7 cellular contexts compared by ENCODE assay signal in the genomic region with DNA sequence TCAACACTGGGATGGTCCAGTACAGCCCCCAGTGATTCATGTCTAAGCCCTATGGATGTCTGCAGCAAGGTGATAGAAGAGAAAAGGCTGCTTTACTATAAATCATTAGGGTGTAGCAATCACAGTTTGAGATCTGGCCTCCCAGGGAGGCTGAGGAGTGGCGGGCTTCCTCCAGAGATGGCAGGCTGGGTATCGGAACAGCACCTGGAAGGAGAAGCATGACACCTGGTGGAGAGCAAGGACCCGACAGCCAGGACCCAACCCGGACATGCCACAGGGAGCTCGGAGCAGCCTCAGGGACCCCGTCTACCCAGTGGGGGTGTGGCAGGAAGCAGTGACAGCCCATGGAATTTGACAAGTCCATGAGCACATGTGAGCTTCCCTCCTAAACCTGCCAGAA.
DNase-seq lines count a peak whose midpoint lies in the region; ATAC-seq and TF ChIP-seq lines count a peak whose summit lies in the region.

No MANE protein-coding gene starts in this region.

- no peak overlapping the region for H3K4me3 Mint-ChIP-seq in dendritic cell treated with granulocyte-macrophage colony-stimulating factor and Interleukin-4, amounts not matched to agents 40 ng/mL and 50 ng/mL, for 4 days
- H3K4me3 Mint-ChIP-seq in osteocyte (ENCODE audit: unreplicated experiment) (no peak overlapping the region), T-cell (no peak overlapping the region)

- ATAC-seq in GM18511 (IDR thresholded peaks at IDR 0.05; ENCODE audit: unreplicated experiment) (peak; percentile 26), HG03159 (IDR thresholded peaks at IDR 0.05; ENCODE audit: unreplicated experiment) (no peak), HG03469 (IDR thresholded peaks at IDR 0.05; ENCODE audit: unreplicated experiment) (no peak), T-cell (replicated peaks in 1 of 4) (no peak)

- H3K36me3 Mint-ChIP-seq in dendritic cell treated with granulocyte-macrophage colony-stimulating factor and Interleukin-4, amounts not matched to agents 40 ng/mL and 50 ng/mL, for 4 days (ENCODE audit: low read depth): no peaks in the 10 kb centered on the region
- H3K36me3 Mint-ChIP-seq in osteocyte (ENCODE audit: unreplicated experiment) (no peaks in the 10 kb centered on the region), T-cell (no peaks in the 10 kb centered on the region)

- peaks cover 38% of the 10 kb centered on the region for H3K27me3 Mint-ChIP-seq in dendritic cell treated with granulocyte-macrophage colony-stimulating factor and Interleukin-4, amounts not matched to agents 40 ng/mL and 50 ng/mL, for 4 days
- peaks cover 59% of the 10 kb centered on the region for H3K27me3 Mint-ChIP-seq in osteocyte (ENCODE audit: unreplicated experiment)
- peaks cover 12 to 13% of the 10 kb centered on the region in 2 donors for H3K27me3 Mint-ChIP-seq in T-cell

- intact Hi-C loops in dendritic cell treated with granulocyte-macrophage colony-stimulating factor and Interleukin-4, amounts not matched to agents 40 ng/mL and 50 ng/mL, for 4 days (cut with micrococcal nuclease): no loop called here

- H3K4me1 Mint-ChIP-seq in dendritic cell treated with granulocyte-macrophage colony-stimulating factor and Interleukin-4, amounts not matched to agents 40 ng/mL and 50 ng/mL, for 4 days (ENCODE audit: low read depth): peaks cover 65% of the 10 kb centered on the region
- H3K4me1 Mint-ChIP-seq in osteocyte (ENCODE audit: unreplicated experiment) (no peaks in the 10 kb centered on the region), T-cell (no peaks in the 10 kb centered on the region)

- peak overlapping the region; percentile 30 for H3K27ac Mint-ChIP-seq in dendritic cell treated with granulocyte-macrophage colony-stimulating factor and Interleukin-4, amounts not matched to agents 40 ng/mL and 50 ng/mL, for 4 days
- H3K27ac Mint-ChIP-seq in osteocyte (ENCODE audit: unreplicated experiment) (no peak overlapping the region), T-cell (no peak overlapping the region)

- DNase-seq in NCI-H146 (lab: John Stamatoyannopoulos, UW): peak; percentile 74
- no peak for DNase-seq in osteocyte (ENCODE audit: extremely low spot score, unreplicated experiment)
- DNase-seq in T-cell: no peak

- no peaks in the 10 kb centered on the region for H3K9me3 Mint-ChIP-seq in dendritic cell treated with granulocyte-macrophage colony-stimulating factor and Interleukin-4, amounts not matched to agents 40 ng/mL and 50 ng/mL, for 4 days
- H3K9me3 Mint-ChIP-seq in osteocyte (ENCODE audit: unreplicated experiment) (no peaks in the 10 kb centered on the region), T-cell (peaks cover 0 to 2% (median 0%) of the 10 kb centered on the region in 3 donors)

- POLR2A ChIA-PET in T-cell (lab: Charles Lee): no interaction called here

- CTCF ChIA-PET in T-cell (lab: Charles Lee): no interaction called here

- TF ChIP-seq CTCF in osteocyte (IDR thresholded peaks at IDR 0.05): peak; percentile 42
